In genomic region chr6:1872649-1873131, GRCh38 we compare ENCODE assay signal across 10 cellular contexts.
DNase-seq lines count a peak whose midpoint lies in the region; ATAC-seq and TF ChIP-seq lines count a peak whose summit lies in the region.
"Had no signal": no experiment of that assay in that cellular context is flagged by ENCODE, and none has a peak within 500 bp of the region (broad histone marks: within the 10 kb centered on the region; RNA-seq: fewer than 3 reads in every experiment).

No MANE protein-coding gene starts in this region.

- ATAC-seq in SK-N-SH treated with all-trans-retinoic acid at 6 μM for 48 hours (peak; percentile 92), natural killer cell (no peak)
- ATAC-seq in effector memory CD8-positive, alpha-beta T cell (replicated peaks) = no peak

- 71% methylated on average over 11 of the region's 11 CpGs; no CpG with 5 or more reads in 1 of the 2 donors for WGBS in transverse colon (ENCODE audit: low coverage in 1 of 2), 2 donors

- H3K27ac Mint-ChIP-seq in HFFc6 = no peak overlapping the region
- no peak overlapping the region for H3K27ac Mint-ChIP-seq in natural killer cell
- no peak overlapping the region for H3K27ac Mint-ChIP-seq in effector memory CD8-positive, alpha-beta T cell

- TF ChIP-seq EP300 in transverse colon (IDR thresholded peaks at IDR 0.05; ENCODE audit: low read depth) = no peak

- H3K9me3 ChIP-seq in transverse colon = no peaks in the 10 kb centered on the region
- H3K9me3 ChIP-seq: BLaER1 treated with 17β-estradiol and CSF1 and Interleukin-3, amounts not matched to agents 10 nM and 100 nM had no signal

- H3K27me3 Mint-ChIP-seq in HFFc6 (ENCODE audit: insufficient read depth) (no peaks in the 10 kb centered on the region; the same call in none of the 2 replicates), natural killer cell (ENCODE audit: low read depth in 2 of 2) (no peaks in the 10 kb centered on the region)
- no peaks in the 10 kb centered on the region for H3K27me3 Mint-ChIP-seq in effector memory CD8-positive, alpha-beta T cell

- H3K36me3 Mint-ChIP-seq in HFFc6 (ENCODE audit: low read depth) (no peaks in the 10 kb centered on the region), natural killer cell (no peaks in the 10 kb centered on the region)
- H3K36me3 Mint-ChIP-seq in effector memory CD8-positive, alpha-beta T cell (ENCODE audit: insufficient read depth) = peaks cover 3% of the 10 kb centered on the region

- no peaks in the 10 kb centered on the region for H3K27me3 ChIP-seq in transverse colon
- H3K27me3 ChIP-seq: BLaER1 treated with 17β-estradiol and CSF1 and Interleukin-3, amounts not matched to agents 10 nM and 100 nM had no signal

- H3K27ac ChIP-seq in transverse colon = no peak overlapping the region
- H3K27ac ChIP-seq: BLaER1 treated with 17β-estradiol and CSF1 and Interleukin-3, amounts not matched to agents 10 nM and 100 nM had no signal

- intact Hi-C loops in transverse colon (cut with DNase I; ENCODE audit: low total_unique reads) = no loop called here
- intact Hi-C loops in natural killer cell (cut with micrococcal nuclease) = no loop called here

- no peak for TF ChIP-seq POLR2A in transverse colon (IDR thresholded peaks at IDR 0.05)

- H3K9me3 Mint-ChIP-seq in HFFc6 (no peaks in the 10 kb centered on the region), natural killer cell (no peaks in the 10 kb centered on the region)
- H3K9me3 Mint-ChIP-seq in effector memory CD8-positive, alpha-beta T cell = no peaks in the 10 kb centered on the region

- no peaks in the 10 kb centered on the region for H3K36me3 ChIP-seq in transverse colon

- peaks cover 0 to 4% (median 0%) of the 10 kb centered on the region in 4 donors for H3K4me1 ChIP-seq in transverse colon

- no peak overlapping the region for H3K4me3 ChIP-seq in transverse colon
- H3K4me3 ChIP-seq: BLaER1 treated with 17β-estradiol and CSF1 and Interleukin-3, amounts not matched to agents 10 nM and 100 nM had no signal

- DNase-seq in A172 (ENCODE audit: low spot score) (peak; percentile 66), HFFc6 (peak; percentile 41), iPS-NIHi7 (ENCODE audit: extremely low spot score) (peak; percentile 43), transverse colon (no peak), natural killer cell (no peak), superior temporal gyrus (ENCODE audit: extremely low spot score) (no peak)
- no peak for DNase-seq in effector memory CD8-positive, alpha-beta T cell
- DNase-seq: stimulated activated CD4-positive, alpha-beta T cell treated with anti-CD3 and anti-CD28 coated beads, Interleukin-4, amount 100 ng/mL, for 1 hour had no signal

- H3K4me3 Mint-ChIP-seq in HFFc6 (peak overlapping the region; percentile 1), natural killer cell (no peak overlapping the region)
- no peak overlapping the region for H3K4me3 Mint-ChIP-seq in effector memory CD8-positive, alpha-beta T cell

- in situ Hi-C loops in transverse colon (cut with MboI; ENCODE audit: low pct_ligation_motif_present in 1 of 4, low pct_unique_long_range_greater_than_20kb in 1 of 4, low sequenced_read_pairs in 3 of 4) = no loop called here

- peaks cover 26% of the 10 kb centered on the region for H3K4me1 Mint-ChIP-seq in HFFc6 (ENCODE audit: low read depth)
- H3K4me1 Mint-ChIP-seq in natural killer cell = no peaks in the 10 kb centered on the region
- H3K4me1 Mint-ChIP-seq in effector memory CD8-positive, alpha-beta T cell (ENCODE audit: low read depth in 2 of 2) = no peaks in the 10 kb centered on the region

- no peak for TF ChIP-seq CTCF in HFFc6 (IDR thresholded peaks at IDR 0.05)
- TF ChIP-seq CTCF in transverse colon (IDR thresholded peaks at IDR 0.05) = no peak
- TF ChIP-seq CTCF in natural killer cell (IDR thresholded peaks at IDR 0.05) = no peak

TF ChIP-seq in SK-N-SH treated with all-trans-retinoic acid at 6 μM for 48 hours, 23 proteins besides CTCF, POLR2A, EP300 and RAD21:
- TF ChIP-seq TCF4 (CRISPR knock-in tag; IDR thresholded peaks at IDR 0.05; ENCODE audit: borderline replicate concordance) (peak; percentile 66; the same call in 1 of the 2 replicates), TSHZ2 (CRISPR knock-in tag; IDR thresholded peaks at IDR 0.05) (0 out of 2 replicates have a peak, but pooled peaks have one; percentile 48), SNAI2 (CRISPR knock-in tag; IDR thresholded peaks at IDR 0.05) (no peak), CREB5 (CRISPR knock-in tag; IDR thresholded peaks at IDR 0.05; ENCODE audit: low read depth) (0 out of 2 replicates have a peak, but pooled peaks have one; percentile 57), TOX (CRISPR knock-in tag; IDR thresholded peaks at IDR 0.05; ENCODE audit: borderline replicate concordance) (peak; percentile 75; the same call in 1 of the 2 replicates), ZC3H10 (CRISPR knock-in tag; IDR thresholded peaks at IDR 0.05) (no peak), ISL1 (CRISPR knock-in tag; IDR thresholded peaks at IDR 0.05) (peak; percentile 93), PATZ1 (CRISPR knock-in tag; IDR thresholded peaks at IDR 0.05; ENCODE audit: borderline replicate concordance) (peak; percentile 91), CSRNP3 (CRISPR knock-in tag; IDR thresholded peaks at IDR 0.05) (peak; percentile 73; the same call in 1 of the 2 replicates)

Comparison
In these comparisons a context has a peak if more than half of its experiments do, and no peak if none do; other contexts are left out.
1. DNase-seq: peak in A172 (single experiment), HFFc6 (single experiment) and iPS-NIHi7 (single experiment); none in transverse colon (single experiment), natural killer cell (single experiment), superior temporal gyrus (single experiment) and effector memory CD8-positive, alpha-beta T cell (0 of 3).